Comparison of ENCODE assay signal across 8 cellular contexts in the genomic region with DNA sequence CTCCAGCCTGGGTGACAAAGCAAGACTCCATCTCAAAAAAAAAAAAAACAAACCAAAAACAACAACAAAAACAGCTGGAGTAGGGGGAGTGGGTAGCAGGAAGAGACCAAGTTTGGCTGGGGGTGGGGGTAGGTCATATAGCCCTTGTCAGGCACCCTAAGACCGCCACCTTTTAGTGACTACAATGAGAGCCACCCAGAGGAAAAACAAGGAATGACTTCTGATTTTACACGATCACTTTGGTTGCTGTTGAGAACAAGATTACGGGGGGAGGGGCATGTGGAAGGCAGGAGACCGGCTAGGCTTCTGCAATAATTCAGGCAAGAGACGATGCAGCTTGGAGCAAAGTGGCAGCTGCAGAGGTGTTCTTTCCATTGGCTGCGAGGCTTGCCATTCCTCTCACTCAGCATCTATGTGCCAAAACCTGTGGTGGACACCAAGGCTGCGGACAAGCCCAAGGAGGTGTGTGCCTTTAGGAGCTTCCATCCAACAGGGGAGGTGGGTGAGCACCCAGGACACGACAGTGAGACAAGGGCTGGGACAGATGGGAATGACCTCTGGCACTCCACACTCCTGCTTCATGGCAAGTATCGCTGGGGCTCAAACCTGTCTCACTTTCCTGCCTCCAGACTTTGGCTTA. TPM values are rescaled to one million over a fixed set of nuclear protein-coding genes. Genes with fewer than 3 reads are reported as not detected.
A peak's percentile ranks its signal among the peaks of the same experiment; 100 is the strongest.
DNase-seq lines count a peak whose midpoint lies in the region; ATAC-seq, FAIRE-seq and TF ChIP-seq lines count a peak whose summit lies in the region.

No MANE protein-coding gene starts in this region.

- H3K27ac ChIP-seq in Karpas-422 (ENCODE audit: low read length) (0 out of 2 replicates have a peak overlapping the region, but pooled peaks have one; percentile 69), kidney (ENCODE audit: low read depth in 2 of 2, low read length in 2 of 2) (no peak overlapping the region)

- H3K9me3 ChIP-seq in Karpas-422 (ENCODE audit: low read length) (no peaks in the 10 kb centered on the region), kidney (ENCODE audit: control insufficient read depth in 1 of 2, low read length in 2 of 2) (no peaks in the 10 kb centered on the region)

- peak overlapping the region; percentile 1 for H3K27ac Mint-ChIP-seq in Calu3 (ENCODE audit: unreplicated experiment)
- peak overlapping the region; percentile 80 for H3K27ac Mint-ChIP-seq in activated T-helper 1 cell treated with anti-CD3 and anti-CD28 coated beads, Interleukin-12 subunit alpha, Interleukin-12 subunit beta, Interleukin-2, Interleukin-4 antibody, amounts not matched to agents 30 ng/mL and 10 ng/mL and 1 ng/mL, durations not matched to agents 14 hours and 24 hours and 36 hours

- no peaks in the 10 kb centered on the region for H3K27me3 ChIP-seq in Karpas-422 (ENCODE audit: low read length)

- peaks cover 22% of the 10 kb centered on the region for H3K79me2 ChIP-seq in Karpas-422 (ENCODE audit: low read length)

- ATAC-seq in HG02610 (IDR thresholded peaks at IDR 0.05; ENCODE audit: unreplicated experiment) (no peak), GM19324 (IDR thresholded peaks at IDR 0.05; ENCODE audit: low FRiP score, unreplicated experiment) (no peak), HG03442 (IDR thresholded peaks at IDR 0.05; ENCODE audit: unreplicated experiment) (no peak), HG02623 (IDR thresholded peaks at IDR 0.05; ENCODE audit: unreplicated experiment) (no peak)

- CTCF ChIA-PET in Calu3 (lab: Charles Lee), result no interaction called here

- no peaks in the 10 kb centered on the region for H3K9me3 Mint-ChIP-seq in Calu3 (ENCODE audit: low read depth, unreplicated experiment)
- H3K9me3 Mint-ChIP-seq in activated T-helper 1 cell treated with anti-CD3 and anti-CD28 coated beads, Interleukin-12 subunit alpha, Interleukin-12 subunit beta, Interleukin-2, Interleukin-4 antibody, amounts not matched to agents 30 ng/mL and 10 ng/mL and 1 ng/mL, durations not matched to agents 14 hours and 24 hours and 36 hours, result no peaks in the 10 kb centered on the region

- H4K20me1 ChIP-seq in Karpas-422 (ENCODE audit: insufficient read depth, low read depth, low read length), result peaks cover 12% of the 10 kb centered on the region; the same call in 1 of the 2 replicates

- FAIRE-seq in kidney (lab: Jason Lieb, UNC), result no peak

- peak; percentile 35 for DNase-seq in Calu3
- peak; percentile 84 for DNase-seq in Karpas-422
- DNase-seq in activated T-helper 1 cell treated with anti-CD3 and anti-CD28 coated beads, Interleukin-12 subunit alpha, Interleukin-12 subunit beta, Interleukin-2, Interleukin-4 antibody, amounts not matched to agents 30 ng/mL and 10 ng/mL and 1 ng/mL, durations not matched to agents 14 hours and 24 hours and 36 hours (ENCODE audit: low spot score), result no peak
- DNase-seq in kidney, result peak; percentile 57

- H3K36me3 Mint-ChIP-seq in Calu3 (ENCODE audit: insufficient read depth, unreplicated experiment), result peaks cover 67% of the 10 kb centered on the region
- H3K36me3 Mint-ChIP-seq in activated T-helper 1 cell treated with anti-CD3 and anti-CD28 coated beads, Interleukin-12 subunit alpha, Interleukin-12 subunit beta, Interleukin-2, Interleukin-4 antibody, amounts not matched to agents 30 ng/mL and 10 ng/mL and 1 ng/mL, durations not matched to agents 14 hours and 24 hours and 36 hours (ENCODE audit: low read depth), result peaks cover 40% of the 10 kb centered on the region

- H2AFZ ChIP-seq in Karpas-422 (ENCODE audit: low read length), result no peak overlapping the region

- TF ChIP-seq CTCF in Calu3 (IDR thresholded peaks at IDR 0.05; ENCODE audit: unreplicated experiment) (peak; percentile 32), kidney (IDR thresholded peaks at IDR 0.05; ENCODE audit: borderline replicate concordance, extremely low read depth, insufficient read depth) (no peak)

- peak overlapping the region; percentile 98 for H3K4me3 Mint-ChIP-seq in Calu3 (ENCODE audit: low read depth, unreplicated experiment)
- peak overlapping the region; percentile 96 for H3K4me3 Mint-ChIP-seq in activated T-helper 1 cell treated with anti-CD3 and anti-CD28 coated beads, Interleukin-12 subunit alpha, Interleukin-12 subunit beta, Interleukin-2, Interleukin-4 antibody, amounts not matched to agents 30 ng/mL and 10 ng/mL and 1 ng/mL, durations not matched to agents 14 hours and 24 hours and 36 hours

- no peaks in the 10 kb centered on the region for H3K9me2 ChIP-seq in Karpas-422 (replicated peaks; ENCODE audit: insufficient read depth, low read length)

- H3K4me1 Mint-ChIP-seq in Calu3 (ENCODE audit: low read depth, unreplicated experiment), result peaks cover 54% of the 10 kb centered on the region
- H3K4me1 Mint-ChIP-seq in activated T-helper 1 cell treated with anti-CD3 and anti-CD28 coated beads, Interleukin-12 subunit alpha, Interleukin-12 subunit beta, Interleukin-2, Interleukin-4 antibody, amounts not matched to agents 30 ng/mL and 10 ng/mL and 1 ng/mL, durations not matched to agents 14 hours and 24 hours and 36 hours (ENCODE audit: low read depth), result peaks cover 65% of the 10 kb centered on the region

- intact Hi-C loops in Calu3 (cut with micrococcal nuclease; ENCODE audit: unreplicated experiment), result no loop called here
- intact Hi-C loops in activated T-helper 1 cell treated with anti-CD3 and anti-CD28 coated beads, Interleukin-12 subunit alpha, Interleukin-12 subunit beta, Interleukin-2, Interleukin-4 antibody, amounts not matched to agents 30 ng/mL and 10 ng/mL and 1 ng/mL, durations not matched to agents 14 hours and 24 hours and 36 hours (cut with micrococcal nuclease), result loop anchor here (5.0 kb wide), 1 partner anchor 376 kb away; no protein-coding TSS in a partner anchor
- intact Hi-C loops in kidney (cut with DNase I), result loop anchor here (10.0 kb wide), 1 partner anchor 494 kb away; no protein-coding TSS in a partner anchor

- H3K36me3 ChIP-seq in Karpas-422 (ENCODE audit: insufficient read depth, low read length), result peaks cover 8% of the 10 kb centered on the region; the same call in 1 of the 2 replicates
- H3K36me3 ChIP-seq in kidney (ENCODE audit: control insufficient read depth in 1 of 2, insufficient read depth in 2 of 2, low read length in 2 of 2), result peaks cover 6 to 10% of the 10 kb centered on the region in 2 donors

- peaks cover 72% of the 10 kb centered on the region for H3K4me1 ChIP-seq in Karpas-422 (ENCODE audit: low read length)
- peaks cover 39 to 50% of the 10 kb centered on the region in 2 donors for H3K4me1 ChIP-seq in kidney (ENCODE audit: control insufficient read depth in 1 of 2, insufficient read depth in 1 of 2, low read depth in 1 of 2, low read length in 2 of 2)

- TSS peak; percentile 62 for BruUV-seq in Calu3 (replicated peaks; lab: Mats Ljungman, UMichigan)

- peak overlapping the region; percentile 98 for H3K4me2 ChIP-seq in Karpas-422 (ENCODE audit: low read depth, low read length, poor library complexity, severe bottlenecking)

- no peaks in the 10 kb centered on the region for H3K27me3 Mint-ChIP-seq in Calu3 (ENCODE audit: unreplicated experiment)
- no peaks in the 10 kb centered on the region for H3K27me3 Mint-ChIP-seq in activated T-helper 1 cell treated with anti-CD3 and anti-CD28 coated beads, Interleukin-12 subunit alpha, Interleukin-12 subunit beta, Interleukin-2, Interleukin-4 antibody, amounts not matched to agents 30 ng/mL and 10 ng/mL and 1 ng/mL, durations not matched to agents 14 hours and 24 hours and 36 hours (ENCODE audit: insufficient read depth)

- H3K9ac ChIP-seq in Karpas-422 (ENCODE audit: low read length), result peak overlapping the region; percentile 92
- H3K9ac ChIP-seq in kidney (ENCODE audit: low read length in 2 of 2), result peak overlapping the region in 1 of 2 donors; percentile 92

- peak overlapping the region; percentile 88 for H3K4me3 ChIP-seq in Karpas-422 (ENCODE audit: low read length)
- peak overlapping the region in 1 of 2 donors; percentile 3 for H3K4me3 ChIP-seq in kidney (ENCODE audit: low read length in 2 of 2)

RNA-seq across cellular contexts. Expression of a gene that starts 1.7 kb away (rescaled TPM):
- total RNA-seq in Calu3 (2022) (82.9 and 87.7 TPM in 2 replicates), kidney (51.8 TPM)
- total RNA-seq in Karpas-422 (2014; rRNA removed; shearing (Covaris generic); ENCODE audit: low replicate concordance), result 91.1 and 198 TPM in 2 replicates
- 98.7 and 101 TPM in 2 replicates for total RNA-seq in activated T-helper 1 cell treated with anti-CD3 and anti-CD28 coated beads, Interleukin-12 subunit alpha, Interleukin-12 subunit beta, Interleukin-2, Interleukin-4 antibody, amounts not matched to agents 30 ng/mL and 10 ng/mL and 1 ng/mL, durations not matched to agents 14 hours and 24 hours and 36 hours
- 180 TPM for polyA plus RNA-seq in kidney (ENCODE audit: insufficient read depth, low read depth, low replicate concordance)

RNA-seq across cellular contexts. Expression of a gene that starts 10.4 kb away (rescaled TPM):
- total RNA-seq in Calu3 (2022) (294 and 372 TPM in 2 replicates), kidney (261 TPM)
- total RNA-seq in Karpas-422 (2014; rRNA removed; shearing (Covaris generic); ENCODE audit: low replicate concordance), result 543 and 666 TPM in 2 replicates
- 387 and 390 TPM in 2 replicates for total RNA-seq in activated T-helper 1 cell treated with anti-CD3 and anti-CD28 coated beads, Interleukin-12 subunit alpha, Interleukin-12 subunit beta, Interleukin-2, Interleukin-4 antibody, amounts not matched to agents 30 ng/mL and 10 ng/mL and 1 ng/mL, durations not matched to agents 14 hours and 24 hours and 36 hours
- 293 TPM for polyA plus RNA-seq in kidney (ENCODE audit: insufficient read depth, low read depth, low replicate concordance)

RNA-seq across cellular contexts. Expression of a gene that starts 28.7 kb away (rescaled TPM):
- 39.2 and 44.3 TPM in 2 replicates for total RNA-seq in Calu3 (2022)
- total RNA-seq in Karpas-422 (2014; rRNA removed; shearing (Covaris generic); ENCODE audit: low replicate concordance), result 23.2 and 25.0 TPM in 2 replicates
- total RNA-seq in activated T-helper 1 cell treated with anti-CD3 and anti-CD28 coated beads, Interleukin-12 subunit alpha, Interleukin-12 subunit beta, Interleukin-2, Interleukin-4 antibody, amounts not matched to agents 30 ng/mL and 10 ng/mL and 1 ng/mL, durations not matched to agents 14 hours and 24 hours and 36 hours, result 59.4 and 60.2 TPM in 2 replicates
- 27.9 TPM for total RNA-seq in kidney
- 13.0 TPM for polyA plus RNA-seq in kidney (ENCODE audit: insufficient read depth, low read depth, low replicate concordance)

RNA-seq across cellular contexts. Expression of a gene that starts 39.7 kb away (rescaled TPM):
- 0.05 and 0.07 TPM in 2 replicates for total RNA-seq in Calu3 (2022)
- total RNA-seq in Karpas-422 (2014; rRNA removed; shearing (Covaris generic); ENCODE audit: low replicate concordance), result not detected in 2 replicates
- total RNA-seq in activated T-helper 1 cell treated with anti-CD3 and anti-CD28 coated beads, Interleukin-12 subunit alpha, Interleukin-12 subunit beta, Interleukin-2, Interleukin-4 antibody, amounts not matched to agents 30 ng/mL and 10 ng/mL and 1 ng/mL, durations not matched to agents 14 hours and 24 hours and 36 hours, result 0.02 and 0.03 TPM in 2 replicates
- 0.63 TPM for total RNA-seq in kidney
- not detected for polyA plus RNA-seq in kidney (ENCODE audit: insufficient read depth, low read depth, low replicate concordance)
